In genomic region chr9:37424204-37424685, GRCh38 we compare ENCODE assay signal across 12 cellular contexts. TPM values are rescaled to one million over a fixed set of nuclear protein-coding genes. Genes with fewer than 3 reads are reported as not detected.
DNase-seq lines count a peak whose midpoint lies in the region; ATAC-seq and TF ChIP-seq lines count a peak whose summit lies in the region.
"Had no signal": no experiment of that assay in that cellular context is flagged by ENCODE, and none has a peak within 500 bp of the region (broad histone marks: within the 10 kb centered on the region; RNA-seq: fewer than 3 reads in every experiment).

No MANE protein-coding gene starts in this region.

- H3K9me2 ChIP-seq in hepatocyte (replicated peaks; ENCODE audit: insufficient read depth): no peaks in the 10 kb centered on the region

- peaks cover 25% of the 10 kb centered on the region for H3K4me1 Mint-ChIP-seq in activated CD4-positive, alpha-beta T cell treated with anti-CD3 and anti-CD28 coated beads for 36 hours
- H3K4me1 Mint-ChIP-seq in activated CD4-positive, alpha-beta memory T cell treated with anti-CD3 and anti-CD28 coated beads for 36 hours (ENCODE audit: low read depth): peaks cover 29% of the 10 kb centered on the region
- H3K4me1 Mint-ChIP-seq in stimulated activated memory B cell treated with anti-CD40 and anti-IgM and Interleukin-4, amounts not matched to agents 10 μg/mL and 1 μg/mL and 100 μg/mL, for 72 hours: peaks cover 55% of the 10 kb centered on the region

- no peak overlapping the region for H3K4me3 ChIP-seq in hepatocyte
- H3K4me3 ChIP-seq: body of pancreas had no signal

- DNase-seq in activated CD4-positive, alpha-beta T cell treated with anti-CD3 and anti-CD28 coated beads for 36 hours: no peak
- no peak for DNase-seq in activated CD4-positive, alpha-beta T cell treated with anti-CD3 and anti-CD28 coated beads, Interleukin-2, amount 50 U/mL, for 4 hours
- DNase-seq in activated CD4-positive, alpha-beta memory T cell treated with anti-CD3 and anti-CD28 coated beads for 36 hours: no peak
- DNase-seq in hepatocyte (ENCODE audit: low spot score) (no peak), NCI-H82 (lab: John Stamatoyannopoulos, UW) (no peak), NCI-H774 (lab: John Stamatoyannopoulos, UW) (no peak), globus pallidus (ENCODE audit: low spot score) (no peak)
- DNase-seq: ACHN, body of pancreas, NCI-H69, sigmoid colon had no signal

- TF ChIP-seq CTCF in hepatocyte (IDR thresholded peaks at IDR 0.05; ENCODE audit: poor library complexity): no peak

- ATAC-seq in activated CD4-positive, alpha-beta T cell treated with anti-CD3 and anti-CD28 coated beads for 36 hours: no peak
- ATAC-seq in stimulated activated memory B cell treated with anti-CD40 and anti-IgM and Interleukin-4, amounts not matched to agents 10 μg/mL and 1 μg/mL and 100 μg/mL, for 72 hours: no peak
- ATAC-seq: body of pancreas had no signal

- no peak overlapping the region for H2AFZ ChIP-seq in hepatocyte

- H3K36me3 ChIP-seq in hepatocyte (replicated peaks; ENCODE audit: insufficient read depth, low read depth): no peaks in the 10 kb centered on the region

- H3K79me2 ChIP-seq in hepatocyte: peaks cover 33% of the 10 kb centered on the region

- H3K9me3 Mint-ChIP-seq in activated CD4-positive, alpha-beta T cell treated with anti-CD3 and anti-CD28 coated beads for 36 hours (ENCODE audit: low read depth): no peaks in the 10 kb centered on the region
- no peaks in the 10 kb centered on the region for H3K9me3 Mint-ChIP-seq in activated CD4-positive, alpha-beta memory T cell treated with anti-CD3 and anti-CD28 coated beads for 36 hours
- H3K9me3 Mint-ChIP-seq in stimulated activated memory B cell treated with anti-CD40 and anti-IgM and Interleukin-4, amounts not matched to agents 10 μg/mL and 1 μg/mL and 100 μg/mL, for 72 hours: no peaks in the 10 kb centered on the region

- H3K4me2 ChIP-seq in hepatocyte: peak overlapping the region; percentile 92

- intact Hi-C loops in activated CD4-positive, alpha-beta T cell treated with anti-CD3 and anti-CD28 coated beads for 36 hours (cut with DNase I, micrococcal nuclease): loop anchor here in 1 of 2 experiments (5.0 kb wide), 1 partner anchor 168 kb away; the partner anchor contains the start of gene TOMM5
- intact Hi-C loops in activated CD4-positive, alpha-beta memory T cell treated with anti-CD3 and anti-CD28 coated beads for 36 hours (cut with micrococcal nuclease): no loop called here

- WGBS in hepatocyte (ENCODE audit: low lambda C conversion rate, missing lambda C conversion rate): 75% methylated on average over 8 of the region's 8 CpGs

- no peak overlapping the region for H3K27ac ChIP-seq in hepatocyte
- H3K27ac ChIP-seq: sigmoid colon had no signal

- H3K4me3 Mint-ChIP-seq in activated CD4-positive, alpha-beta T cell treated with anti-CD3 and anti-CD28 coated beads for 36 hours: peak overlapping the region; percentile 91
- peak overlapping the region; percentile 80 for H3K4me3 Mint-ChIP-seq in activated CD4-positive, alpha-beta memory T cell treated with anti-CD3 and anti-CD28 coated beads for 36 hours
- peak overlapping the region; percentile 99 for H3K4me3 Mint-ChIP-seq in stimulated activated memory B cell treated with anti-CD40 and anti-IgM and Interleukin-4, amounts not matched to agents 10 μg/mL and 1 μg/mL and 100 μg/mL, for 72 hours

- no peak overlapping the region for H3K27ac Mint-ChIP-seq in activated CD4-positive, alpha-beta T cell treated with anti-CD3 and anti-CD28 coated beads for 36 hours
- no peak overlapping the region for H3K27ac Mint-ChIP-seq in activated CD4-positive, alpha-beta memory T cell treated with anti-CD3 and anti-CD28 coated beads for 36 hours
- H3K27ac Mint-ChIP-seq in stimulated activated memory B cell treated with anti-CD40 and anti-IgM and Interleukin-4, amounts not matched to agents 10 μg/mL and 1 μg/mL and 100 μg/mL, for 72 hours: peak overlapping the region; percentile 98

- peaks cover 11% of the 10 kb centered on the region for H4K20me1 ChIP-seq in hepatocyte (ENCODE audit: insufficient read depth, poor library complexity, severe bottlenecking)

- H3K9me3 ChIP-seq in hepatocyte (ENCODE audit: low read depth): no peaks in the 10 kb centered on the region
- H3K9me3 ChIP-seq: body of pancreas, sigmoid colon had no signal

- H3K27me3 Mint-ChIP-seq in activated CD4-positive, alpha-beta T cell treated with anti-CD3 and anti-CD28 coated beads for 36 hours: no peaks in the 10 kb centered on the region
- H3K27me3 Mint-ChIP-seq in activated CD4-positive, alpha-beta memory T cell treated with anti-CD3 and anti-CD28 coated beads for 36 hours: no peaks in the 10 kb centered on the region
- H3K27me3 Mint-ChIP-seq in stimulated activated memory B cell treated with anti-CD40 and anti-IgM and Interleukin-4, amounts not matched to agents 10 μg/mL and 1 μg/mL and 100 μg/mL, for 72 hours: no peaks in the 10 kb centered on the region

- H3K27me3 ChIP-seq in hepatocyte: no peaks in the 10 kb centered on the region
- H3K27me3 ChIP-seq: body of pancreas, sigmoid colon had no signal

- H3K36me3 Mint-ChIP-seq in activated CD4-positive, alpha-beta T cell treated with anti-CD3 and anti-CD28 coated beads for 36 hours (ENCODE audit: low read depth): peaks cover 9% of the 10 kb centered on the region
- H3K36me3 Mint-ChIP-seq in activated CD4-positive, alpha-beta memory T cell treated with anti-CD3 and anti-CD28 coated beads for 36 hours: peaks cover 15% of the 10 kb centered on the region
- peaks cover 28% of the 10 kb centered on the region for H3K36me3 Mint-ChIP-seq in stimulated activated memory B cell treated with anti-CD40 and anti-IgM and Interleukin-4, amounts not matched to agents 10 μg/mL and 1 μg/mL and 100 μg/mL, for 72 hours

- POLR2A ChIA-PET in activated CD4-positive, alpha-beta T cell treated with anti-CD3 and anti-CD28 coated beads for 36 hours (lab: Charles Lee): no interaction called here
- POLR2A ChIA-PET in activated CD4-positive, alpha-beta memory T cell treated with anti-CD3 and anti-CD28 coated beads for 36 hours (lab: Charles Lee): no interaction called here

- peaks cover 23% of the 10 kb centered on the region for H3K4me1 ChIP-seq in hepatocyte (ENCODE audit: insufficient read depth)

- CTCF ChIA-PET in activated CD4-positive, alpha-beta T cell treated with anti-CD3 and anti-CD28 coated beads for 36 hours (lab: Charles Lee): interaction anchor here (1.7 kb wide), 1 partner anchor 9 kb away, joined by 7 read pairs; no protein-coding TSS in a partner anchor
- CTCF ChIA-PET in activated CD4-positive, alpha-beta memory T cell treated with anti-CD3 and anti-CD28 coated beads for 36 hours (lab: Charles Lee): interaction anchor here (0.9 to 1.1 kb wide), 3 partner anchors 9 to 552 kb away, joined by 3 read pairs; no protein-coding TSS in a partner anchor

RNA-seq across cellular contexts. Expression of gene GRHPR, which starts 1.7 kb away (rescaled TPM):
- total RNA-seq in activated CD4-positive, alpha-beta T cell treated with anti-CD3 and anti-CD28 coated beads for 36 hours: 10 to 100 TPM; 69.1 to 74.4 TPM
- total RNA-seq in activated CD4-positive, alpha-beta memory T cell treated with anti-CD3 and anti-CD28 coated beads for 36 hours: 10 to 100 TPM; 84.1 to 85.0 TPM
- 164 and 168 TPM in 2 replicates for total RNA-seq in hepatocyte
- polyA plus RNA-seq in hepatocyte: 119 and 137 TPM in 2 replicates

RNA-seq across cellular contexts. Expression of gene ZBTB5, which starts 41.0 kb away (rescaled TPM):
- total RNA-seq in activated CD4-positive, alpha-beta T cell treated with anti-CD3 and anti-CD28 coated beads for 36 hours: 1 to 10 TPM; 8.0 to 9.1 TPM
- 1 to 10 TPM; 8.3 to 9.3 TPM for total RNA-seq in activated CD4-positive, alpha-beta memory T cell treated with anti-CD3 and anti-CD28 coated beads for 36 hours
- 16.1 and 21.8 TPM in 2 replicates for total RNA-seq in hepatocyte
- polyA plus RNA-seq in hepatocyte: 3.8 and 4.3 TPM in 2 replicates
